In genomic region chr15:77538793-77539487, GRCh38 we compare ENCODE assay signal across 12 cellular contexts.
DNase-seq lines count a peak whose midpoint lies in the region; ATAC-seq, FAIRE-seq and TF ChIP-seq lines count a peak whose summit lies in the region.
"Had no signal": no experiment of that assay in that cellular context is flagged by ENCODE, and none has a peak within 500 bp of the region (broad histone marks: within the 10 kb centered on the region; RNA-seq: fewer than 3 reads in every experiment).

No MANE protein-coding gene starts in this region.

- ATAC-seq in central memory CD8-positive, alpha-beta T cell (replicated peaks; ENCODE audit: extremely low read depth, poor library complexity, severe bottlenecking) = no peak
- ATAC-seq in HG03354 (IDR thresholded peaks at IDR 0.05; ENCODE audit: poor library complexity, severe bottlenecking, unreplicated experiment) (no peak), left cardiac atrium (no peak)
- no peak for ATAC-seq in effector memory CD8-positive, alpha-beta T cell (replicated peaks)

- H3K27me3 Mint-ChIP-seq in central memory CD8-positive, alpha-beta T cell = peaks cover 36% of the 10 kb centered on the region
- H3K27me3 Mint-ChIP-seq in effector memory CD8-positive, alpha-beta T cell = peaks cover 20 to 42% of the 10 kb centered on the region in 2 donors

- TF ChIP-seq CTCF in HEK293 (tag by site-specific recombination; IDR thresholded peaks at IDR 0.05) = no peak

- no peaks in the 10 kb centered on the region for H3K36me3 ChIP-seq in HEK293 (ENCODE audit: control insufficient read depth in 2 of 2, insufficient read depth in 1 of 2, low read length in 2 of 2)
- H3K36me3 ChIP-seq in small intestine (ENCODE audit: control insufficient read depth in 2 of 2, insufficient read depth in 2 of 2, low read length in 2 of 2) = no peaks in the 10 kb centered on the region
- H3K36me3 ChIP-seq: BLaER1 treated with 17β-estradiol and CSF1 and Interleukin-3, amounts not matched to agents 10 nM and 100 nM; right atrium auricular region had no signal

- no peak overlapping the region for H3K27ac ChIP-seq in HEK293 (ENCODE audit: extremely low read depth, low read depth, low read length)
- H3K27ac ChIP-seq in small intestine (ENCODE audit: low read depth in 1 of 2, low read length in 1 of 2) = no peak overlapping the region
- H3K27ac ChIP-seq: BLaER1 treated with 17β-estradiol and CSF1 and Interleukin-3, amounts not matched to agents 10 nM and 100 nM; right atrium auricular region; SK-N-MC; testis had no signal

- H3K36me3 Mint-ChIP-seq in central memory CD8-positive, alpha-beta T cell (ENCODE audit: insufficient read depth) = no peaks in the 10 kb centered on the region
- no peaks in the 10 kb centered on the region for H3K36me3 Mint-ChIP-seq in effector memory CD8-positive, alpha-beta T cell (ENCODE audit: insufficient read depth)

- H3K4me3 Mint-ChIP-seq in central memory CD8-positive, alpha-beta T cell = no peak overlapping the region
- H3K4me3 Mint-ChIP-seq in effector memory CD8-positive, alpha-beta T cell = no peak overlapping the region

- intact Hi-C loops in left cardiac atrium (cut with DNase I) = no loop called here

- POLR2A ChIA-PET in HEK293 (lab: Yijun Ruan, JAX) = interaction anchor here (1.9 kb wide), 1 partner anchor 11 kb away, joined by 4 read pairs; no protein-coding TSS in a partner anchor

- H3K27me3 ChIP-seq in small intestine (ENCODE audit: control insufficient read depth in 2 of 2, insufficient read depth in 2 of 2, low read length in 2 of 2) = no peaks in the 10 kb centered on the region
- H3K27me3 ChIP-seq: BLaER1 treated with 17β-estradiol and CSF1 and Interleukin-3, amounts not matched to agents 10 nM and 100 nM; right atrium auricular region; testis had no signal

- no peak for FAIRE-seq in small intestine (lab: Jason Lieb, UNC)

- DNase-seq in NCI-H2171 treated with DMSO at 0.1 percent for 48 hours (lab: John Stamatoyannopoulos, UW) (peak; percentile 94), small intestine (peak; percentile 40), left cardiac atrium (no peak), iPS-NIHi7 (ENCODE audit: extremely low spot score) (no peak)
- no peak for DNase-seq in central memory CD8-positive, alpha-beta T cell (ENCODE audit: low spot score in 2 of 2)
- DNase-seq in effector memory CD8-positive, alpha-beta T cell = no peak
- DNase-seq: testis had no signal

- WGBS in small intestine, 3 donors = 20 to 59% (median 34%) methylated on average over 5 of the region's 5 CpGs

- CTCF ChIA-PET in HEK293 (lab: Yijun Ruan, JAX) = interaction anchor here (0.5 to 1.8 kb wide), 5 partner anchors 10 to 420 kb away, joined by 3 to 8 read pairs (median 4); partner anchors contain the start of gene LINGO1

- peaks cover 7% of the 10 kb centered on the region for H3K4me1 Mint-ChIP-seq in central memory CD8-positive, alpha-beta T cell
- H3K4me1 Mint-ChIP-seq in effector memory CD8-positive, alpha-beta T cell (ENCODE audit: low read depth in 2 of 2) = peaks cover 9 to 12% of the 10 kb centered on the region in 2 donors

- peak overlapping the region; percentile 17 for H3K27ac Mint-ChIP-seq in central memory CD8-positive, alpha-beta T cell (ENCODE audit: low read depth)
- no peak overlapping the region for H3K27ac Mint-ChIP-seq in effector memory CD8-positive, alpha-beta T cell

- H3K4me1 ChIP-seq in HEK293 (ENCODE audit: control insufficient read depth, insufficient read depth, low read length) (no peaks in the 10 kb centered on the region), small intestine (ENCODE audit: control insufficient read depth in 2 of 2, insufficient read depth in 1 of 2, low read depth in 1 of 2, low read length in 1 of 2) (peaks cover 0 to 2% of the 10 kb centered on the region in 2 donors)

- H3K9me3 ChIP-seq in HEK293 (ENCODE audit: control insufficient read depth, insufficient read depth, low read depth, low read length) = no peaks in the 10 kb centered on the region
- H3K9me3 ChIP-seq in small intestine (ENCODE audit: control insufficient read depth, low read depth) = no peaks in the 10 kb centered on the region
- H3K9me3 ChIP-seq: BLaER1 treated with 17β-estradiol and CSF1 and Interleukin-3, amounts not matched to agents 10 nM and 100 nM; right atrium auricular region; testis had no signal

- no peaks in the 10 kb centered on the region for H3K9me3 Mint-ChIP-seq in central memory CD8-positive, alpha-beta T cell
- no peaks in the 10 kb centered on the region for H3K9me3 Mint-ChIP-seq in effector memory CD8-positive, alpha-beta T cell

- H3K4me3 ChIP-seq in HEK293 (ENCODE audit: low read depth, low read length) = no peak overlapping the region
- no peak overlapping the region for H3K4me3 ChIP-seq in small intestine (ENCODE audit: low read depth in 1 of 2, low read length in 2 of 2)
- H3K4me3 ChIP-seq: BLaER1 treated with 17β-estradiol and CSF1 and Interleukin-3, amounts not matched to agents 10 nM and 100 nM; right atrium auricular region; SK-N-MC; testis had no signal

TF ChIP-seq in HEK293, 187 proteins besides CTCF, POLR2A, EP300 and RAD21:
- peak; percentile 29; the same call in 1 of the 2 replicates for TF ChIP-seq ZEB2 (tag by site-specific recombination; IDR thresholded peaks at IDR 0.05)
- TF ChIP-seq ZNF16 (tag by site-specific recombination; IDR thresholded peaks at IDR 0.05; ENCODE audit: low read depth) = no peak

Comparison
In these comparisons a context has a peak if more than half of its experiments do, and no peak if none do; other contexts are left out.
1. DNase-seq: peak in NCI-H2171 treated with DMSO at 0.1 percent for 48 hours (single experiment) and small intestine (single experiment); none in central memory CD8-positive, alpha-beta T cell (0 of 2), left cardiac atrium (single experiment), iPS-NIHi7 (single experiment) and effector memory CD8-positive, alpha-beta T cell (0 of 3).